Comparison of ENCODE assay signal across 1 cellular context in genomic region chr2:135741395-135742306, GRCh38.
TF ChIP-seq lines count a peak whose summit lies in the region.

Gene UBXN4 (plus strand): TSS chr2:135741855. CDS start chr2:135741930, 75 bp downstream.

TF ChIP-seq in H1, 55 proteins besides CTCF, POLR2A, EP300 and RAD21 (continued from another document):
- TF ChIP-seq BCL11A (IDR thresholded peaks at IDR 0.05; ENCODE audit: low read depth in 2 of 2, low read length in 2 of 2) (no peak), KDM1A (IDR thresholded peaks at IDR 0.05; ENCODE audit: borderline replicate concordance, low read length) (no peak; the same call in 1 of the 2 replicates), RXRA (IDR thresholded peaks at IDR 0.05; ENCODE audit: insufficient read depth, low read depth, low read length) (no peak), CREB1 (IDR thresholded peaks at IDR 0.05) (peak; percentile 87), CHD7 (IDR thresholded peaks at IDR 0.05; ENCODE audit: insufficient replicate concordance, low read length) (peak; percentile 52), YY1 (IDR thresholded peaks at IDR 0.05; ENCODE audit: low read depth, low read length) (peak; percentile 92), PHF8 (conservative IDR thresholded peaks at IDR 0.05; ENCODE audit: low read depth, low read length) (peak; percentile 92), SIN3A (conservative IDR thresholded peaks at IDR 0.05 in 1 of 2, IDR thresholded peaks at IDR 0.05 in 1 of 2; ENCODE audit: low read depth in 1 of 2, low read length in 2 of 2) (peak in 1 of 2 experiments; percentile 46; a peak in 2 of 4 replicates), RFX5 (IDR thresholded peaks at IDR 0.05; ENCODE audit: borderline replicate concordance, low read depth, low read length) (no peak), GTF2F1 (IDR thresholded peaks at IDR 0.05; ENCODE audit: borderline replicate concordance, low read depth, low read length) (0 out of 2 replicates have a peak, but pooled peaks have one; percentile 9), JUN (IDR thresholded peaks at IDR 0.05; ENCODE audit: low read depth, low read length) (peak; percentile 93), CEBPB (IDR thresholded peaks at IDR 0.05; ENCODE audit: low read depth, low read length) (no peak; the same call in 1 of the 2 replicates), CBX5 (IDR thresholded peaks at IDR 0.05; ENCODE audit: low read depth, low read length) (no peak), KDM5A (IDR thresholded peaks at IDR 0.05; ENCODE audit: low read length) (no peak), ATF3 (IDR thresholded peaks at IDR 0.05; ENCODE audit: insufficient read depth, low read depth, low read length) (peak; percentile 76; the same call in 1 of the 2 replicates), BACH1 (IDR thresholded peaks at IDR 0.05; ENCODE audit: low read length) (peak; percentile 74), E2F6 (IDR thresholded peaks at IDR 0.05) (peak; percentile 48; the same call in 1 of the 2 replicates), GABPA (IDR thresholded peaks at IDR 0.05; ENCODE audit: borderline replicate concordance, insufficient read depth, low read length) (no peak), CHD2 (IDR thresholded peaks at IDR 0.05; ENCODE audit: low read length) (peak; percentile 65; the same call in 1 of the 2 replicates), MAX (IDR thresholded peaks at IDR 0.05) (peak; percentile 62), SP2 (IDR thresholded peaks at IDR 0.05; ENCODE audit: low read length) (no peak), SP4 (IDR thresholded peaks at IDR 0.05; ENCODE audit: low read length) (no peak; the same call in 1 of the 2 replicates), NANOG (IDR thresholded peaks at IDR 0.05; ENCODE audit: insufficient read depth, low read depth, low read length, poor library complexity, severe bottlenecking) (no peak), NRF1 (IDR thresholded peaks at IDR 0.05; ENCODE audit: low read depth, low read length) (no peak), HDAC6 (IDR thresholded peaks at IDR 0.05; ENCODE audit: low read depth, low read length) (no peak), TBP (IDR thresholded peaks at IDR 0.05; ENCODE audit: low read depth, low read length) (peak; percentile 74), TAF1 (IDR thresholded peaks at IDR 0.05; ENCODE audit: low read depth, low read length) (peak; percentile 81), BRCA1 (IDR thresholded peaks at IDR 0.05; ENCODE audit: low read depth, low read length) (no peak), SUZ12 (IDR thresholded peaks at IDR 0.05; ENCODE audit: low read length) (no peak), SIX5 (IDR thresholded peaks at IDR 0.05; ENCODE audit: low read depth, low read length) (peak; percentile 78), SAP30 (IDR thresholded peaks at IDR 0.05; ENCODE audit: insufficient read depth, insufficient replicate concordance, low read length) (no peak), SIRT6 (IDR thresholded peaks at IDR 0.05; ENCODE audit: low read length) (no peak), ASH2L (IDR thresholded peaks at IDR 0.05; ENCODE audit: low read length) (peak; percentile 91), HDAC2 (IDR thresholded peaks at IDR 0.05; ENCODE audit: borderline replicate concordance in 1 of 2, low read depth in 2 of 2, low read length in 2 of 2) (peak in 1 of 2 experiments; percentile 51; a peak in 1 of 4 replicates), ATF2 (IDR thresholded peaks at IDR 0.05; ENCODE audit: low read length) (peak; percentile 55; the same call in 1 of the 2 replicates), SP1 (IDR thresholded peaks at IDR 0.05; ENCODE audit: low read depth, low read length) (no peak), FOSL1 (IDR thresholded peaks at IDR 0.05; ENCODE audit: insufficient read depth, low read depth, low read length) (no peak), MAFK (IDR thresholded peaks at IDR 0.05; ENCODE audit: low read depth, low read length) (no peak), EZH2 (IDR thresholded peaks at IDR 0.05; ENCODE audit: low read depth, low read length, severe bottlenecking) (no peak), KDM4A (IDR thresholded peaks at IDR 0.05; ENCODE audit: low read depth, low read length, severe bottlenecking) (peak; percentile 78), SRF (IDR thresholded peaks at IDR 0.05; ENCODE audit: low read depth, low read length) (no peak), TAF7 (optimal IDR thresholded peaks at IDR 0.05; ENCODE audit: borderline replicate concordance, low read depth, low read length) (no peak), TCF12 (IDR thresholded peaks at IDR 0.05; ENCODE audit: low read depth, low read length) (no peak), RBBP5 (IDR thresholded peaks at IDR 0.05; ENCODE audit: borderline replicate concordance, low read depth, low read length) (peak; percentile 85; the same call in 1 of the 2 replicates), CHD1 (IDR thresholded peaks at IDR 0.05; ENCODE audit: low read depth, low read length) (no peak), USF2 (IDR thresholded peaks at IDR 0.05; ENCODE audit: low read length) (no peak), POLR2AphosphoS5 (IDR thresholded peaks at IDR 0.05; ENCODE audit: low read depth, low read length) (peak; percentile 93), RNF2 (IDR thresholded peaks at IDR 0.05; ENCODE audit: borderline replicate concordance, low read depth, low read length, missing control alignments, poor library complexity, severe bottlenecking) (no peak), CBX8 (IDR thresholded peaks at IDR 0.05; ENCODE audit: borderline replicate concordance, low read depth, low read length) (no peak), CTBP2 (IDR thresholded peaks at IDR 0.05; ENCODE audit: borderline replicate concordance, insufficient read depth, insufficient read length, low read length) (no peak), POU5F1 (IDR thresholded peaks at IDR 0.05; ENCODE audit: low read depth, low read length) (no peak), JUND (IDR thresholded peaks at IDR 0.05; ENCODE audit: low read length) (peak; percentile 96)
